1 cellular context compared by ENCODE assay signal in the genomic region with DNA sequence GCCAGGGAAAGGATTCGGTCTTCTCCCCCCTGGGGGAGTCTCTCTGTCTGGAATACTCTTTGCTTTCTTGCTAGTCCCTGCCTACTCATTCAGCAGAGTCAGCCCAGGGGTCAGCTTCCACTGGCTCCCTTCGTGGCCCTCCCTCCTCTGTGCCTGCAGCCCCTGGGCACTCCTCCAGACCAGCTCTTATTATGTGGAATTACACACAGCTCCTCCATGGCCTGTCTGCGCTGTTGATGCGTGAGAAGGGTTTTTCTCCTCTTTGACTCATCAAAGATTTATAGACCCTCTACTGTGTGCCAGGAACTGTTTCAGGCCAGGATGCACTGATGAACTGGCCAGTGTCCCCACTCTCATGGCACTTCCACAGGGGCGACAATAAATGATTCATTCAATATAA.
TF ChIP-seq lines count a peak whose summit lies in the region.

No MANE protein-coding gene starts in this region.

TF ChIP-seq in IMR-90, 13 proteins besides CTCF, POLR2A, EP300 and RAD21:
- TF ChIP-seq CEBPB (IDR thresholded peaks at IDR 0.05; ENCODE audit: low read depth, low read length) (no peak), MXI1 (IDR thresholded peaks at IDR 0.05; ENCODE audit: borderline replicate concordance, low read depth, low read length) (no peak)
